Comparison of ENCODE assay signal across 8 cellular contexts in the genomic region with DNA sequence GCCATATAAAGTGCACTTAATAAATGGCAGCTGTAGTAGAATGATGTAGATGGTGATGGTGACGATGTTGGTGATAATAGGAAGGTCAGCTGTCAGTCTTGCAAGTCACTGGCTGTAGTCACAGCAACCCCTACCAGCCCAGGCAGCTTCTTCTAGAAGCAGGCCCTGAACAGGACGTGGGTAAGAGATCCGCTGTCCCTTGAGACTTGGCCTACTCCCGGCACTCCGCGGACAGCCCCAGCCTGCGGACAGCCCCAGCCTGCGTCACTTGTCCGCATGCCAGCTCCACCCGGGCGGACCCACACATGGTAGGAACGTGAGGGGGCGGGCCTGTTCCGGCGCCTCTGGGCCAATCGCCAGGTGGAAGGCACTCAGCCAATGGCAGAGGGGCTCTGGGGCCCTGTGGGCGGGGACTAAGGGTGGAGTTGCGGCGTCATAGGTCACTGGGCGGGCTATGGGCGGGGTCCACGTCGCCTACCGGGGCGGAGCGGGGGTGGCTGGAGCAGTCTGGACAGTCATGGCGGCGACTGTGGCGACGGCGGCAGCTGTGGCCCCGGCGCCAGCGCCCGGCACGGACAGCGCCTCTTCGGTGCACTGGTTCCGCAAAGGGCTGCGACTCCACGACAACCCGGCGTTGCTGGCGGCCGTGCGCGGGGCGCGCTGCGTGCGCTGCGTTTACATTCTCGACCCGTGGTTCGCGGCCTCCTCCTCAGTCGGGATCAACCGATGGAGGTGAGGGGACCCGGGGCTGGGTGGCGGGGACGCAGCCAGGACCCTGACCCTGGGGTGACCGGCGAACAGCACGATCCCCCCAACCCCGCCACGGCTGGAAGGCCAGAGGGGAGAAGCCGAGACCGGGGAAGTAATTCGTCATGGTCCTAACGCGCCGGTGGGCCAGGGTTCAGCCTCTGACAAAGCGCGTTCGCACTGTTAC. TPM values are rescaled to one million over a fixed set of nuclear protein-coding genes. Genes with fewer than 3 reads are reported as not detected.
DNase-seq lines count a peak whose midpoint lies in the region; ATAC-seq and TF ChIP-seq lines count a peak whose summit lies in the region.

CRY2 (plus strand) TSS at position 502 of the 934 bp plus-strand sequence; CDS start at position 518, 16 bp downstream.

- no peaks in the 10 kb centered on the region for H3K9me3 Mint-ChIP-seq in CD14-positive monocyte

- peaks cover 5 to 19% (median 9%) of the 10 kb centered on the region in 3 donors for H3K27me3 Mint-ChIP-seq in CD14-positive monocyte (ENCODE audit: low read depth in 3 of 3)

- H3K4me1 ChIP-seq in liver (ENCODE audit: control insufficient read depth in 4 of 4, insufficient read depth in 4 of 4, low read length in 3 of 4): peaks cover 14 to 79% (median 61%) of the 10 kb centered on the region in 4 donors

- H3K36me3 ChIP-seq in liver (ENCODE audit: control insufficient read depth in 4 of 4, insufficient read depth in 3 of 4, low read depth in 1 of 4, low read length in 3 of 4): no peaks in the 10 kb centered on the region

- peak within 1 kb of the TSS; percentile 90 to 96 (median 93) for H3K27ac Mint-ChIP-seq in CD14-positive monocyte

- peaks cover 53% of the 10 kb centered on the region for H3K4me1 Mint-ChIP-seq in CD14-positive monocyte

- H3K4me3 Mint-ChIP-seq in CD14-positive monocyte: peak within 1 kb of the TSS; percentile 85 to 86

- DNase-seq in CD14-positive monocyte (ENCODE audit: low spot score) (peak; percentile 100), NCI-H82 (lab: John Stamatoyannopoulos, UW) (peak; percentile 98), dermis microvascular lymphatic vessel endothelial cell (ENCODE audit: low read depth in 2 of 2) (peak; percentile 93 to 98)
- peak; percentile 100 for DNase-seq in activated CD4-positive, alpha-beta T cell treated with anti-CD3 and anti-CD28 coated beads, Interleukin-2, amount 50 U/mL, for 48 hours
- peak; percentile 100 for DNase-seq in stimulated activated CD4-positive, alpha-beta T cell treated with anti-CD3 and anti-CD28 coated beads, Interleukin-4, amount 100 ng/mL, for 24 hours

- peaks cover 8 to 17% of the 10 kb centered on the region in 2 donors for H3K36me3 Mint-ChIP-seq in CD14-positive monocyte

- peak within 1 kb of the TSS; percentile 60 to 98 (median 81) for H3K4me3 ChIP-seq in liver (ENCODE audit: low read depth in 1 of 3, low read length in 3 of 3)

- peak; percentile 95 for ATAC-seq in GM19397 (IDR thresholded peaks at IDR 0.05; ENCODE audit: unreplicated experiment)
- peak; percentile 90 for ATAC-seq in HG03571 (IDR thresholded peaks at IDR 0.05; ENCODE audit: unreplicated experiment)

- TF ChIP-seq RAD21 in liver (IDR thresholded peaks at IDR 0.05): peak; percentile 2 to 12

- H3K9ac ChIP-seq in liver (ENCODE audit: low read depth in 1 of 2, low read length in 2 of 2): peak within 1 kb of the TSS; percentile 94

- H3K9me3 ChIP-seq in liver (ENCODE audit: control insufficient read depth in 4 of 4, low read length in 3 of 4): no peaks in the 10 kb centered on the region

- TF ChIP-seq CTCF in CD14-positive monocyte (IDR thresholded peaks at IDR 0.05) (no peak), liver (IDR thresholded peaks at IDR 0.05; ENCODE audit: low read depth, low read length, missing input control) (no peak)

- intact Hi-C loops in CD14-positive monocyte (cut with micrococcal nuclease): loop anchor here (5.0 kb wide), 3 partner anchors 40 to 275 kb away; partner anchors contain the start of genes PEX16 (in 2 of the 2), PHF21A (in 1 of the 2) and SLC35C1 (in 1 of the 2)

- WGBS in liver: under 1% methylated on average over 75 of the region's 75 CpGs

- H3K27me3 ChIP-seq in liver (ENCODE audit: control insufficient read depth in 4 of 4, insufficient read depth in 4 of 4, low read length in 3 of 4): no peaks in the 10 kb centered on the region

- H3K27ac ChIP-seq in liver (ENCODE audit: low read depth in 1 of 2, low read length in 2 of 2): peak within 1 kb of the TSS; percentile 87 to 95

TF ChIP-seq in liver, 16 proteins besides CTCF, POLR2A, EP300 and RAD21:
- no peak for TF ChIP-seq ZBTB33 (IDR thresholded peaks at IDR 0.05)
- no peak for TF ChIP-seq JUND (IDR thresholded peaks at IDR 0.05)
- no peak for TF ChIP-seq FOXA1 (IDR thresholded peaks at IDR 0.05)
- TF ChIP-seq TAF1 (conservative IDR thresholded peaks at IDR 0.05): peak; percentile 55
- peak; percentile 60 for TF ChIP-seq REST (IDR thresholded peaks at IDR 0.05)
- peak in 1 of 2 donors; percentile 46 for TF ChIP-seq HNF4A (conservative IDR thresholded peaks at IDR 0.05)
- TF ChIP-seq NR2F2 (IDR thresholded peaks at IDR 0.05): peak; percentile 64
- peak; percentile 33 to 54 for TF ChIP-seq RXRA (IDR thresholded peaks at IDR 0.05)
- TF ChIP-seq SP1 (IDR thresholded peaks at IDR 0.05): peak; percentile 94
- TF ChIP-seq EGR1 (IDR thresholded peaks at IDR 0.05; ENCODE audit: low read depth in 2 of 2): peak; percentile 84 to 87
- no peak for TF ChIP-seq HNF4G (IDR thresholded peaks at IDR 0.05)
- no peak for TF ChIP-seq GABPA (IDR thresholded peaks at IDR 0.05 in 1 of 2, conservative IDR thresholded peaks at IDR 0.05 in 1 of 2)
- peak; percentile 95 for TF ChIP-seq MAX (IDR thresholded peaks at IDR 0.05)
- TF ChIP-seq, protein P1, sequence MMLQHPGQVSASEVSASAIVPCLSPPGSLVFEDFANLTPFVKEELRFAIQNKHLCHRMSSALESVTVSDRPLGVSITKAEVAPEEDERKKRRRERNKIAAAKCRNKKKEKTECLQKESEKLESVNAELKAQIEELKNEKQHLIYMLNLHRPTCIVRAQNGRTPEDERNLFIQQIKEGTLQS (IDR thresholded peaks at IDR 0.05): no peak
- peak; percentile 97 for TF ChIP-seq YY1 (IDR thresholded peaks at IDR 0.05)
- no peak for TF ChIP-seq FOXA2 (IDR thresholded peaks at IDR 0.05)

RNA-seq across cellular contexts. Expression of gene CRY2, which starts in this region (rescaled TPM):
- polyA plus RNA-seq in CD14-positive monocyte: 1 to 10 TPM; 5.1 to 7.2 TPM
- 4.5 and 8.1 TPM in 2 replicates for total RNA-seq in dermis microvascular lymphatic vessel endothelial cell
- total RNA-seq in liver: 10 to 100 TPM; 16.7 to 72.9 TPM
- 10 to 100 TPM; 18.2 to 47.9 TPM for polyA plus RNA-seq in liver

Comparison
In these comparisons a context has a peak if more than half of its experiments do, and no peak if none do; other contexts are left out.
1. Peak in every context shown above with its lines: DNase-seq, ATAC-seq, H3K4me3 ChIP-seq and H3K27ac ChIP-seq.